Comparison of ENCODE assay signal across 18 cellular contexts in the genomic region with DNA sequence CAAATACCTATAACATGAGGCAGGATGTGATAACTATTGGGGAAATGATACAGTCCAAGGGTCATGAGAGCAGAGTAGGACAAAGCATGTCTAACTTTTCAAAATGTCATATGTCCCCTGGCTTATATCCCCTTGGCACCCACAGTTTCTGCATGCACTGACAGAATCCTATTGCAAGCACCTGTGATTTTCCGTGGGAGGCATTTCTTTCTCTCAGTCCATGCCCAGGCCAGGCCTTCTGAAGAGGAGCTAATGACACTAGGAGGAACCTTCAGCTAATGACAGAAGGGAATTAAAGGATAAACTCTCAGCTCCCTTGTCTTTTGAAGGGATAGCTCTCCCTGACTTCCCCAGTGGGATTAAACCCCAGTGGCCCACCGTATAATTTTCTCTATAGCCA.
DNase-seq lines count a peak whose midpoint lies in the region; FAIRE-seq and TF ChIP-seq lines count a peak whose summit lies in the region.
"Had no signal": no experiment of that assay in that cellular context is flagged by ENCODE, and none has a peak within 500 bp of the region (broad histone marks: within the 10 kb centered on the region; RNA-seq: fewer than 3 reads in every experiment).

No MANE protein-coding gene starts in this region.

- peaks cover 4% of the 10 kb centered on the region for H3F3A ChIP-seq in neural progenitor cell (ENCODE audit: low read depth)

- peak overlapping the region; percentile 55 for H3K4me2 ChIP-seq in neural progenitor cell
- H3K4me2 ChIP-seq: BLaER1 had no signal

- no peaks in the 10 kb centered on the region for H3K79me2 ChIP-seq in neural progenitor cell (ENCODE audit: low read depth)

- peak; percentile 71 for DNase-seq in D341Med (ENCODE audit: low spot score)
- DNase-seq in D721Med (ENCODE audit: insufficient read length, low spot score) = peak; percentile 28
- peak; percentile 93 for DNase-seq in NCI-H82 (lab: John Stamatoyannopoulos, UW)
- peak; percentile 44 for DNase-seq in neural progenitor cell (ENCODE audit: low spot score)
- no peak for DNase-seq in ACHN
- DNase-seq in mucosa of gallbladder (ENCODE audit: low spot score) = no peak
- DNase-seq: Caco-2; CD4-positive, CD25-positive, alpha-beta regulatory T cell; CD8-positive, alpha-beta T cell; GM23248; H7; HCEC 1CT had no signal

- H3K27ac ChIP-seq in neural progenitor cell = no peak overlapping the region
- H3K27ac ChIP-seq: BLaER1, C4-2B, GM23248 had no signal

- H3K9ac ChIP-seq in neural progenitor cell = no peak overlapping the region
- H3K9ac ChIP-seq: BLaER1, GM23248 had no signal

- H3K4me1 Mint-ChIP-seq in neural progenitor cell = peaks cover 7% of the 10 kb centered on the region
- H3K4me1 Mint-ChIP-seq: B cell; CD4-positive, CD25-positive, alpha-beta regulatory T cell had no signal

- H3K36me3 ChIP-seq in neural progenitor cell = no peaks in the 10 kb centered on the region
- H3K36me3 ChIP-seq: BLaER1 had no signal

- no peaks in the 10 kb centered on the region for H3K9me3 ChIP-seq in neural progenitor cell (ENCODE audit: low read depth)
- H3K9me3 ChIP-seq: BLaER1, Caco-2 had no signal

- no peaks in the 10 kb centered on the region for H3K27me3 Mint-ChIP-seq in neural progenitor cell (ENCODE audit: insufficient read depth, low read depth)
- H3K27me3 Mint-ChIP-seq: B cell; CD4-positive, CD25-positive, alpha-beta regulatory T cell had no signal

- no peak overlapping the region for H3K4me3 ChIP-seq in neural progenitor cell
- H3K4me3 ChIP-seq: BLaER1, GM23248 had no signal

- no peaks in the 10 kb centered on the region for H3K27me3 ChIP-seq in neural progenitor cell
- H3K27me3 ChIP-seq: BLaER1 had no signal

- TF ChIP-seq CTCF in D721Med (IDR thresholded peaks at IDR 0.05; ENCODE audit: insufficient read depth, missing control alignments) (no peak), neural progenitor cell (IDR thresholded peaks at IDR 0.05) (no peak)

- H3K36me3 Mint-ChIP-seq in neural progenitor cell = no peaks in the 10 kb centered on the region
- H3K36me3 Mint-ChIP-seq: CD4-positive, CD25-positive, alpha-beta regulatory T cell; CD8-positive, alpha-beta T cell had no signal

- in situ Hi-C loops in ACHN (cut with HindIII; ENCODE audit: low pct_ligation_motif_present, low pct_unique_long_range_greater_than_20kb, low sequenced_read_pairs) = no loop called here

- no peaks in the 10 kb centered on the region for H4K20me1 ChIP-seq in neural progenitor cell (ENCODE audit: low read depth)
- H4K20me1 ChIP-seq: BLaER1 had no signal

- no peak overlapping the region for H3K27ac Mint-ChIP-seq in neural progenitor cell
- H3K27ac Mint-ChIP-seq: B cell; CD4-positive, CD25-positive, alpha-beta regulatory T cell; CD8-positive, alpha-beta T cell had no signal

- peaks cover 13% of the 10 kb centered on the region for H3K4me1 ChIP-seq in neural progenitor cell
- H3K4me1 ChIP-seq: BLaER1, Caco-2 had no signal

- no peak overlapping the region for H3K4me3 Mint-ChIP-seq in neural progenitor cell
- H3K4me3 Mint-ChIP-seq: B cell; CD4-positive, CD25-positive, alpha-beta regulatory T cell; CD8-positive, alpha-beta T cell had no signal

- H3K9me3 Mint-ChIP-seq in neural progenitor cell = peaks cover under 1% of the 10 kb centered on the region
- H3K9me3 Mint-ChIP-seq: CD8-positive, alpha-beta T cell had no signal

- peak; percentile 81 for FAIRE-seq in D721Med (lab: Jason Lieb, UNC)
- FAIRE-seq: G401.6, GM12892, H1 had no signal

- no peak overlapping the region for H2AFZ ChIP-seq in neural progenitor cell (replicated peaks)
- H2AFZ ChIP-seq: GM23248 had no signal

Comparison
In these comparisons a context has a peak if more than half of its experiments do, and no peak if none do; other contexts are left out.
1. DNase-seq: peak in D341Med (single experiment), D721Med (single experiment), NCI-H82 (single experiment) and neural progenitor cell (single experiment); none in ACHN (single experiment) and mucosa of gallbladder (single experiment).